8 cellular contexts compared by ENCODE assay signal in the genomic region with DNA sequence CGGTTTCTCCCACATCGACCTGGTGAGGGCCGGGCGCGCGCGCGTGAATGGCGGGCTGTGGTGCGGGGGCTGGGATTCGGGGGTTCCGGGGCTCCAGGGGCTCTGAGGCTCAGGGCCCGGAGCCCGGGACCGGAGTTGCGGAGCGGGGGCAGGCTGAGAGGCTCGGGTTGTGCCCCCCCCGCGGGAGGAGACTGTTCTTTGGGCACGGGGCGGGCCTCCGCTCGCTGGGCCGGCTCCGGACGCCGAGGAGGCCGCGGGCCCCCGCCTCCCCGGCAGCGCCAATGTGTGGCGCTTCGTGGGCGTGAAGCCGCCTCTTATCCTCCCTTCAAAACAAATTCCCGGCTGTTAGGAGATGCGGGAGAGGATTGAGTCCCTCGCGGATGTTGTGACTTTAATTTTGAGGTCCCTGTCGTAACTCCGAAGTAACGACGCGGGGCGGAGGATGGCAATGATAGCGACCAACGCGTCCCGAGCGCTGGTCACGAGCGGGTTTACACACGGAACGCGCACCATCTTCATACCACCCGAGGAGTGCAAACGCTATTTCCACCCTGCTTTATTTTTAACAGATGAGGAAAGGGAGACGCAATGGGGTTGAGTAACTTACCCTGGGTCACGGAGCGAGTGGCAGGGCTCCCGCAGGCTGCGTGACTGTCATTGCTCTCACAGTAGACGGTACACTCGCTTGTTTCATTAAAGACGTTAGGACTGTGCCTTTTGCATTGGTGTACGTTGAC.
DNase-seq lines count a peak whose midpoint lies in the region; ATAC-seq lines count a peak whose summit lies in the region.

No MANE protein-coding gene starts in this region.

- H3K27me3 ChIP-seq in duodenal mucosa (ENCODE audit: control insufficient read depth in 1 of 2, insufficient read depth in 2 of 2, low read length in 2 of 2), result no peaks in the 10 kb centered on the region

- peak overlapping the region; percentile 94 for H3K27ac Mint-ChIP-seq in T-helper 2 cell treated with Interferon-gamma antibody and Interleukin-4, amounts not matched to agents 5 μg/mL and 100 μg/mL, for 36 hours
- H3K27ac Mint-ChIP-seq in stimulated activated naive CD8-positive, alpha-beta T cell treated with anti-CD3 and anti-CD28 coated beads, Interleukin-15, Interleukin-2, amounts not matched to agents 100 ng/mL and 50 ng/mL, for 24 hours, result peak overlapping the region; percentile 97

- no peaks in the 10 kb centered on the region for H3K27me3 Mint-ChIP-seq in T-helper 2 cell treated with Interferon-gamma antibody and Interleukin-4, amounts not matched to agents 5 μg/mL and 100 μg/mL, for 36 hours (ENCODE audit: low read depth)
- no peaks in the 10 kb centered on the region for H3K27me3 Mint-ChIP-seq in stimulated activated naive CD8-positive, alpha-beta T cell treated with anti-CD3 and anti-CD28 coated beads, Interleukin-15, Interleukin-2, amounts not matched to agents 100 ng/mL and 50 ng/mL, for 24 hours

- DNase-seq in COLO668 (lab: John Stamatoyannopoulos, UW; ENCODE audit: unreplicated experiment) (peak; percentile 46), medulla oblongata (ENCODE audit: extremely low spot score) (peak; percentile 18), SKM-1 treated with dmso at 0.1 percent for 144 hours (lab: John Stamatoyannopoulos, UW; ENCODE audit: unreplicated experiment) (no peak)
- DNase-seq in T-helper 2 cell treated with Interferon-gamma antibody and Interleukin-4, amounts not matched to agents 5 μg/mL and 100 μg/mL, for 36 hours (ENCODE audit: low spot score), result no peak

- peak overlapping the region; percentile 83 for H3K27ac ChIP-seq in duodenal mucosa (ENCODE audit: low read depth, low read length)

- H3K4me3 ChIP-seq in duodenal mucosa (ENCODE audit: low read depth in 1 of 2, low read length in 2 of 2), result peak overlapping the region; percentile 87 to 100

- H3K4me1 ChIP-seq in duodenal mucosa (ENCODE audit: control insufficient read depth in 1 of 2, insufficient read depth in 2 of 2, low read length in 2 of 2), result peaks cover 15 to 20% of the 10 kb centered on the region in 2 donors

- no peaks in the 10 kb centered on the region for H3K9me3 ChIP-seq in duodenal mucosa (ENCODE audit: control insufficient read depth in 1 of 2, low read length in 2 of 2)

- peaks cover 0 to 9% of the 10 kb centered on the region in 2 donors for H3K36me3 ChIP-seq in duodenal mucosa (ENCODE audit: control insufficient read depth in 1 of 2, insufficient read depth in 2 of 2, low read length in 2 of 2)

- peak overlapping the region; percentile 76 to 79 for H3K9ac ChIP-seq in duodenal mucosa (ENCODE audit: low read depth in 1 of 2, low read length in 2 of 2)

- peaks cover 34% of the 10 kb centered on the region for H3K36me3 Mint-ChIP-seq in T-helper 2 cell treated with Interferon-gamma antibody and Interleukin-4, amounts not matched to agents 5 μg/mL and 100 μg/mL, for 36 hours (ENCODE audit: low read depth)
- H3K36me3 Mint-ChIP-seq in stimulated activated naive CD8-positive, alpha-beta T cell treated with anti-CD3 and anti-CD28 coated beads, Interleukin-15, Interleukin-2, amounts not matched to agents 100 ng/mL and 50 ng/mL, for 24 hours (ENCODE audit: low read depth), result peaks cover 69% of the 10 kb centered on the region

- peak; percentile 46 for ATAC-seq in GM19395 (IDR thresholded peaks at IDR 0.05; ENCODE audit: unreplicated experiment)
- ATAC-seq in HG03469 (IDR thresholded peaks at IDR 0.05; ENCODE audit: unreplicated experiment), result peak; percentile 15

- H3K4me1 Mint-ChIP-seq in T-helper 2 cell treated with Interferon-gamma antibody and Interleukin-4, amounts not matched to agents 5 μg/mL and 100 μg/mL, for 36 hours (ENCODE audit: low read depth), result peaks cover 26% of the 10 kb centered on the region
- H3K4me1 Mint-ChIP-seq in stimulated activated naive CD8-positive, alpha-beta T cell treated with anti-CD3 and anti-CD28 coated beads, Interleukin-15, Interleukin-2, amounts not matched to agents 100 ng/mL and 50 ng/mL, for 24 hours (ENCODE audit: low read depth), result peaks cover 41% of the 10 kb centered on the region

- H3K9me3 Mint-ChIP-seq in T-helper 2 cell treated with Interferon-gamma antibody and Interleukin-4, amounts not matched to agents 5 μg/mL and 100 μg/mL, for 36 hours, result no peaks in the 10 kb centered on the region
- H3K9me3 Mint-ChIP-seq in stimulated activated naive CD8-positive, alpha-beta T cell treated with anti-CD3 and anti-CD28 coated beads, Interleukin-15, Interleukin-2, amounts not matched to agents 100 ng/mL and 50 ng/mL, for 24 hours, result no peaks in the 10 kb centered on the region

- peak overlapping the region; percentile 98 for H3K4me3 Mint-ChIP-seq in T-helper 2 cell treated with Interferon-gamma antibody and Interleukin-4, amounts not matched to agents 5 μg/mL and 100 μg/mL, for 36 hours
- peak overlapping the region; percentile 98 for H3K4me3 Mint-ChIP-seq in stimulated activated naive CD8-positive, alpha-beta T cell treated with anti-CD3 and anti-CD28 coated beads, Interleukin-15, Interleukin-2, amounts not matched to agents 100 ng/mL and 50 ng/mL, for 24 hours

Comparison
In these comparisons a context has a peak if more than half of its experiments do, and no peak if none do; other contexts are left out.
1. DNase-seq: peak in COLO668 (single experiment) and medulla oblongata (single experiment); none in T-helper 2 cell treated with Interferon-gamma antibody and Interleukin-4, amounts not matched to agents 5 μg/mL and 100 μg/mL, for 36 hours (single experiment) and SKM-1 treated with dmso at 0.1 percent for 144 hours (single experiment).